15 cellular contexts compared by ENCODE assay signal in the genomic region with DNA sequence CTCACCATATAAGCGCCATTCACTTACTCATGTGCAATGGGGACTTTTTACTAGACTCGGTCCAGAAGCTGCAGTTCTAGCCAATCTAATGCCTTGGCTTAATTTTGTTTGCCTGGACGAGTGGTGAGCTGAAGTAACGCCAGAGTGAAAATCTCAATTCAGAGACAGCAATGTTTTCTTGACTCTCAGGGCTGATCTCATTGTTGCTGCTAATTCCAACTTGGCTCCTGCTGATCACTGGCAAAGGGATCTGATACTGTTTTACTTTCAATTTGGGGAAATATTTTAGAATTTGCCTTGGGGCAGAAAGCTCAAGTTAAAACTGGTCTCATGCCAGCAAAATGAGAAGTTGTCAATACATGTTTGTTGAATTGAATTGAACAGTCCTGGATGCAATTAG.
DNase-seq lines count a peak whose midpoint lies in the region; ATAC-seq and TF ChIP-seq lines count a peak whose summit lies in the region.
"Had no signal": no experiment of that assay in that cellular context is flagged by ENCODE, and none has a peak within 500 bp of the region (broad histone marks: within the 10 kb centered on the region; RNA-seq: fewer than 3 reads in every experiment).

No MANE protein-coding gene starts in this region.

- DNase-seq in AG10803 (ENCODE audit: low read depth) = peak; percentile 33
- peak; percentile 100 for DNase-seq in NCI-H146 treated with DMSO at 0.1 percent for 48 hours (lab: John Stamatoyannopoulos, UW; ENCODE audit: unreplicated experiment)
- peak; percentile 70 for DNase-seq in dedifferentiated amniotic fluid mesenchymal stem cell (ENCODE audit: extremely low spot score)
- DNase-seq in medulla oblongata (ENCODE audit: extremely low spot score) = peak; percentile 60
- DNase-seq in T-helper 17 cell = no peak
- no peak for DNase-seq in GOT3 (lab: John Stamatoyannopoulos, UW)
- no peak for DNase-seq in gastrocnemius medialis
- DNase-seq: activated CD4-positive, alpha-beta T cell treated with anti-CD3 and anti-CD28 coated beads, Interleukin-2, amount 50 U/mL, for 4 hours; BE2C; NCI-H2029 treated with DMSO at 0.1 percent for 48 hours had no signal

- H3K4me1 Mint-ChIP-seq in T-helper 17 cell = no peaks in the 10 kb centered on the region

- no peaks in the 10 kb centered on the region for H3K4me1 ChIP-seq in gastrocnemius medialis
- H3K4me1 ChIP-seq: BE2C, parathyroid adenoma had no signal

- no peaks in the 10 kb centered on the region for H3K27me3 Mint-ChIP-seq in T-helper 17 cell

- in situ Hi-C loops in gastrocnemius medialis (cut with MboI; ENCODE audit: low sequenced_read_pairs in 4 of 4) = no loop called here

- H3K4me3 ChIP-seq in AG10803 (ENCODE audit: low read length) (peak overlapping the region; percentile 3; the same call in 1 of the 2 replicates), gastrocnemius medialis (no peak overlapping the region)
- H3K4me3 ChIP-seq: K562, mucosa of descending colon had no signal

- H3K9me3 ChIP-seq in T-helper 17 cell (ENCODE audit: control insufficient read depth, low read length, poor library complexity, severe bottlenecking) (no peaks in the 10 kb centered on the region), gastrocnemius medialis (no peaks in the 10 kb centered on the region)
- H3K9me3 ChIP-seq: BE2C had no signal

- no peaks in the 10 kb centered on the region for H3K27me3 ChIP-seq in gastrocnemius medialis
- H3K27me3 ChIP-seq: BE2C had no signal

- H3K27ac Mint-ChIP-seq in T-helper 17 cell = no peak overlapping the region
- H3K27ac Mint-ChIP-seq: activated T-helper 1 cell treated with anti-CD3 and anti-CD28 coated beads, Interleukin-12 subunit alpha, Interleukin-12 subunit beta, Interleukin-2, Interleukin-4 antibody, amounts not matched to agents 30 ng/mL and 10 ng/mL and 1 ng/mL, durations not matched to agents 14 hours and 24 hours and 36 hours had no signal

- H3K27ac ChIP-seq in gastrocnemius medialis = no peak overlapping the region
- H3K27ac ChIP-seq: parathyroid adenoma had no signal

- no peak overlapping the region for H3K4me3 Mint-ChIP-seq in T-helper 17 cell
- H3K4me3 Mint-ChIP-seq: activated T-helper 1 cell treated with anti-CD3 and anti-CD28 coated beads, Interleukin-12 subunit alpha, Interleukin-12 subunit beta, Interleukin-2, Interleukin-4 antibody, amounts not matched to agents 30 ng/mL and 10 ng/mL and 1 ng/mL, durations not matched to agents 14 hours and 24 hours and 36 hours had no signal

- H3K36me3 ChIP-seq in gastrocnemius medialis = no peaks in the 10 kb centered on the region
- H3K36me3 ChIP-seq: BE2C had no signal

- intact Hi-C loops in gastrocnemius medialis (cut with DNase I; ENCODE audit: low total_unique reads) = no loop called here

- TF ChIP-seq POLR2A in gastrocnemius medialis (IDR thresholded peaks at IDR 0.05) = no peak

- ATAC-seq in HG03045 (IDR thresholded peaks at IDR 0.05; ENCODE audit: unreplicated experiment) (no peak), T-helper 17 cell (no peak), gastrocnemius medialis (no peak)
- ATAC-seq: K562, mucosa of descending colon had no signal

- TF ChIP-seq CTCF in AG10803 (conservative IDR thresholded peaks at IDR 0.05; ENCODE audit: low read length) (no peak), gastrocnemius medialis (IDR thresholded peaks at IDR 0.05 in 4 of 5, conservative IDR thresholded peaks at IDR 0.05 in 1 of 5) (no peak)

- H3K36me3 Mint-ChIP-seq in T-helper 17 cell (ENCODE audit: low read depth) = no peaks in the 10 kb centered on the region

Comparison
In these comparisons a context has a peak if more than half of its experiments do, and no peak if none do; other contexts are left out.
1. DNase-seq: peak in AG10803 (single experiment), NCI-H146 treated with DMSO at 0.1 percent for 48 hours (single experiment), dedifferentiated amniotic fluid mesenchymal stem cell (single experiment) and medulla oblongata (single experiment); none in T-helper 17 cell (0 of 3), GOT3 (single experiment) and gastrocnemius medialis (0 of 2).